Comparison of ENCODE assay signal across 8 cellular contexts in the genomic region with DNA sequence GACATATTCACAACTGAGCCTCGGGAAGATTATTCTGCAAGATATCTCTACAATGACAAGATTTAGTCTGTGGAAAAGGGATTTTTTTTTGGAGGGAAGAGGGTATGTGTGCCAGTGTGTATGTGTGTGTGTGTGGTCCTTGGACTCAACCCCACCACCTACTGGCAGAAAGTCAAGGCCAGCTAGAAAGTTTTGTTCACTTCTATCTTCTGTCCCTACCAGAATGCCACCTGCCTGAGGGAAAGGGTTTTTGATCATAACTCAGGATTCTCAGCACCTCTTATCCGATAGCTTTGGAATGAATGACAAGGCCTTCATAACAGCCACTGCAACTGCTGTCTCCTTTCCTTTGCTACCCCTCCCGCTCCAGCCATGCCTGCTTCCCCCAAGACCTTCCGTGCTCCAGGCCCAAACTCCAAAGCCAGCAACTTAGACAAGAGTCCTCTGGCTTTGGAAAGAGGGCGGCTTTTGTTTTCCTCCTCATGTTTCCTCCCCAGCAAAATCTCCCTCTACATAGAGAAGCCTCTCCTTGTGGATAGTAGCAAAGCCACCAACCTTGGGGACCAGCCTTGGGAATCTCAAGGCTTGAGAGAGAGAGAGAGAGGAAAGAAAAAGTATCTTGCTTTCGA. TPM values are rescaled to one million over a fixed set of nuclear protein-coding genes. Genes with fewer than 3 reads are reported as not detected.
DNase-seq lines count a peak whose midpoint lies in the region; ATAC-seq and TF ChIP-seq lines count a peak whose summit lies in the region.

No MANE protein-coding gene starts in this region.

- peaks cover 0 to under 1% (median under 1%) of the 10 kb centered on the region in 4 donors for H3K36me3 ChIP-seq in stomach

- in situ Hi-C loops in Caki2 (cut with HindIII; ENCODE audit: low pct_unique_long_range_greater_than_20kb, low sequenced_read_pairs) = no loop called here

- H3K4me1 ChIP-seq in stomach = peaks cover 0 to 39% (median 24%) of the 10 kb centered on the region in 4 donors

- DNase-seq in Caki2 (ENCODE audit: low read depth) = peak; percentile 54
- DNase-seq in GM20000 (ENCODE audit: low spot score) = peak; percentile 29
- DNase-seq in NOMO-1 treated with DMSO at 0.1 percent for 48 hours (lab: John Stamatoyannopoulos, UW; ENCODE audit: unreplicated experiment) = peak; percentile 32
- DNase-seq in central memory CD4-positive, alpha-beta T cell = peak; percentile 27
- DNase-seq in stomach = no peak
- no peak for DNase-seq in midbrain (lab: John Stamatoyannopoulos, UW)

- H3K9me3 ChIP-seq in stomach = peaks cover 0 to 9% (median 2%) of the 10 kb centered on the region in 4 donors

- TF ChIP-seq CTCF in GM20000 (IDR thresholded peaks at IDR 0.05; ENCODE audit: extremely low read depth, missing control alignments) (peak; percentile 37), stomach (IDR thresholded peaks at IDR 0.05) (peak in 1 of 7 experiments; percentile 21)

- intact Hi-C loops in stomach (cut with DNase I; ENCODE audit: low total_unique reads) = no loop called here

- no peak for TF ChIP-seq EP300 in stomach (IDR thresholded peaks at IDR 0.05)

- no peak for ATAC-seq in GM21360 (IDR thresholded peaks at IDR 0.05; ENCODE audit: unreplicated experiment)

- peak overlapping the region; percentile 67 to 76 (median 71) for H3K4me3 ChIP-seq in stomach

- peak overlapping the region; percentile 90 for H3K27ac ChIP-seq in layer of hippocampus (ENCODE audit: low read depth, low read length)
- peak overlapping the region; percentile 20 to 92 (median 85) for H3K27ac ChIP-seq in stomach

- no peak for TF ChIP-seq POLR2A in stomach (IDR thresholded peaks at IDR 0.05)

- 26 to 34% (median 28%) methylated on average over 6 of the region's 6 CpGs for WGBS in stomach, 5 donors

- no peaks in the 10 kb centered on the region for H3K27me3 ChIP-seq in layer of hippocampus (ENCODE audit: control insufficient read depth, insufficient read depth, low read length)
- no peaks in the 10 kb centered on the region for H3K27me3 ChIP-seq in stomach

RNA-seq across cellular contexts. Expression of a gene that starts 18.6 kb away (rescaled TPM):
- total RNA-seq in Caki2 (2014; rRNA removed; shearing (Covaris generic); ENCODE audit: low replicate concordance) = 36.4 and 50.4 TPM in 2 replicates
- 10 to 100 TPM in 4 of 5 donors, 1 to 10 TPM in 1; 8.9 to 76.5 (median 23.9) TPM for total RNA-seq in stomach
- 10 to 100 TPM in 1 of 3 donors, 1 to 10 TPM in 2; 3.4 to 11.0 (median 5.2) TPM for polyA plus RNA-seq in stomach

RNA-seq across cellular contexts. Expression of a gene that starts 19.6 kb away (rescaled TPM):
- 10.6 and 19.0 TPM in 2 replicates for total RNA-seq in Caki2 (2014; rRNA removed; shearing (Covaris generic); ENCODE audit: low replicate concordance)
- 10 to 100 TPM in 3 of 5 donors, 1 to 10 TPM in 2; 7.4 to 77.2 (median 12.5) TPM for total RNA-seq in stomach
- 1 to 10 TPM; 2.6 to 7.6 (median 4.3) TPM for polyA plus RNA-seq in stomach

RNA-seq across cellular contexts. Expression of a gene that starts 37.0 kb away (rescaled TPM):
- 14.1 and 20.3 TPM in 2 replicates for total RNA-seq in Caki2 (2014; rRNA removed; shearing (Covaris generic); ENCODE audit: low replicate concordance)
- total RNA-seq in stomach = 10 to 100 TPM in 3 of 5 donors, 1 to 10 TPM in 2; 2.9 to 16.9 (median 14.6) TPM
- polyA plus RNA-seq in stomach = 10 to 100 TPM in 1 of 3 donors, 1 to 10 TPM in 2; 7.0 to 14.2 (median 7.2) TPM

RNA-seq across cellular contexts. Expression of a gene that starts 37.8 kb away (rescaled TPM):
- 12.7 and 16.0 TPM in 2 replicates for total RNA-seq in Caki2 (2014; rRNA removed; shearing (Covaris generic); ENCODE audit: low replicate concordance)
- 10 to 100 TPM in 3 of 5 donors, 1 to 10 TPM in 1, under 1 TPM in 1; 0.29 to 23.3 (median 14.2) TPM for total RNA-seq in stomach
- 1 to 10 TPM; 1.3 to 6.0 (median 5.3) TPM for polyA plus RNA-seq in stomach

RNA-seq across cellular contexts. Expression of a gene that starts 55.7 kb away (rescaled TPM):
- 34.2 and 38.7 TPM in 2 replicates for total RNA-seq in Caki2 (2014; rRNA removed; shearing (Covaris generic); ENCODE audit: low replicate concordance)
- 10 to 100 TPM in 4 of 5 donors, 1 to 10 TPM in 1; 4.0 to 60.1 (median 14.2) TPM for total RNA-seq in stomach
- 10 to 100 TPM in 2 of 3 donors, 1 to 10 TPM in 1; 9.3 to 17.1 (median 12.5) TPM for polyA plus RNA-seq in stomach

Comparison
In these comparisons a context has a peak if more than half of its experiments do, and no peak if none do; other contexts are left out.
1. DNase-seq: peak in Caki2 (single experiment), GM20000 (single experiment), NOMO-1 treated with DMSO at 0.1 percent for 48 hours (single experiment) and central memory CD4-positive, alpha-beta T cell (single experiment); none in stomach (single experiment) and midbrain (single experiment).